Comparison of ENCODE assay signal across 10 cellular contexts in genomic region chr7:112462236-112462635, GRCh38. TPM values are rescaled to one million over a fixed set of nuclear protein-coding genes. Genes with fewer than 3 reads are reported as not detected.
A peak's percentile ranks its signal among the peaks of the same experiment; 100 is the strongest.
DNase-seq lines count a peak whose midpoint lies in the region; ATAC-seq and TF ChIP-seq lines count a peak whose summit lies in the region.
"Had no signal": no experiment of that assay in that cellular context is flagged by ENCODE, and none has a peak within 500 bp of the region (broad histone marks: within the 10 kb centered on the region; RNA-seq: fewer than 3 reads in every experiment).

No MANE protein-coding gene starts in this region.

- intact Hi-C loops in testis (cut with DNase I; ENCODE audit: low total_unique reads), result no loop called here

- H3K4me1 ChIP-seq in testis, result no peaks in the 10 kb centered on the region

- H3K27me3 ChIP-seq in testis, result no peaks in the 10 kb centered on the region

- DNase-seq in Daoy (ENCODE audit: low read depth) (peak; percentile 24), NCI-H446 treated with DMSO at 0.1 percent for 48 hours (lab: John Stamatoyannopoulos, UW) (peak; percentile 73), omental fat pad (ENCODE audit: low spot score) (no peak), HuH-7 (ENCODE audit: low spot score) (no peak), DMS53 (lab: John Stamatoyannopoulos, UW) (no peak), testis (no peak)
- DNase-seq in stimulated activated CD4-positive, alpha-beta T cell treated with anti-CD3 and anti-CD28 coated beads, Interleukin-4, amount 100 ng/mL, for 1 hour, result no peak
- DNase-seq: stimulated activated CD4-positive, alpha-beta T cell treated with anti-CD3 and anti-CD28 coated beads, Interleukin-4, amount 100 ng/mL, for 4 hours had no signal

- H3K27ac ChIP-seq in testis, result no peak overlapping the region
- H3K27ac ChIP-seq: VCaP had no signal

- H3K36me3 ChIP-seq in testis (ENCODE audit: low read depth, missing control alignments), result no peaks in the 10 kb centered on the region

- peak; percentile 95 for ATAC-seq in esophagus mucosa
- ATAC-seq in omental fat pad (ENCODE audit: low FRiP score), result peak; percentile 89

- TF ChIP-seq CTCF in omental fat pad (IDR thresholded peaks at IDR 0.05), result no peak
- TF ChIP-seq CTCF in testis (IDR thresholded peaks at IDR 0.05), result no peak

- H3K4me3 ChIP-seq in testis, result no peak overlapping the region

- no peaks in the 10 kb centered on the region for H3K9me3 ChIP-seq in testis

- TF ChIP-seq POLR2A in testis (IDR thresholded peaks at IDR 0.05), result no peak

RNA-seq across cellular contexts. Expression of gene IFRD1, which starts 12.0 kb away (rescaled TPM):
- total RNA-seq in Daoy (2014; rRNA removed; shearing (Covaris generic)), result 200 and 238 TPM in 2 replicates
- total RNA-seq in esophagus mucosa, result 38.3 TPM
- 10 to 100 TPM; 78.5 to 85.1 (median 80.4) TPM for total RNA-seq in omental fat pad
- total RNA-seq in testis, result 10 to 100 TPM; 84.7 to 99.8 TPM
- polyA plus RNA-seq in testis (ENCODE audit: insufficient read depth, low read depth, low replicate concordance), result 50.9 TPM

RNA-seq across cellular contexts. Expression of gene LSMEM1, which starts 18.6 kb away (rescaled TPM):
- total RNA-seq in Daoy (2014; rRNA removed; shearing (Covaris generic)), result 0.74 TPM in 1 of 2 replicates, not detected in the other
- total RNA-seq in esophagus mucosa (0.44 TPM), omental fat pad (10 to 100 TPM in 1 of 4 donors, 1 to 10 TPM in 3; 1.8 to 10.2 (median 3.3) TPM), testis (1 to 10 TPM; 1.5 to 3.0 TPM)
- 7.5 TPM for polyA plus RNA-seq in testis (ENCODE audit: insufficient read depth, low read depth, low replicate concordance)

Comparison
In these comparisons a context has a peak if more than half of its experiments do, and no peak if none do; other contexts are left out.
1. DNase-seq: peak in Daoy (single experiment) and NCI-H446 treated with DMSO at 0.1 percent for 48 hours (single experiment); none in omental fat pad (single experiment), HuH-7 (single experiment), DMS53 (single experiment), testis (single experiment) and stimulated activated CD4-positive, alpha-beta T cell treated with anti-CD3 and anti-CD28 coated beads, Interleukin-4, amount 100 ng/mL, for 1 hour (single experiment).